1 cellular context compared by ENCODE assay signal in the genomic region with DNA sequence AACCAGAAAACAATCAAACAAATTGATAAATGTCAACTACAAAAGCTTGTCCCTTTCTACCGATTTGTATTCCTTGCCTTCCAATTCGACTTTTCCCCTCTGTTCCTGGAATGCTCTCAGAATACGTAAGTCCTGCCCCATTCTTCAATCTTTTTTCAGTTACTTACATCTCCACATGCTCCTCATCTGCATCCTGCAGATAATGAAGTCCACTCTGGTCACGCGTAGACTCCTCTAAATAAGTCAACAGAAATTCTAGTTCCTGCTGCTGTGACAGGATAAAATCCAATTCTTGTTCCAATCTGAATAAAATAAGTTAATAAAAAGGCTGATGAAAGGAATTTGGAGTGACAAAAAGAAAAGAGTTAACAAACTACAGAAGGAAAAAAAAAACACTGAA.
TF ChIP-seq lines count a peak whose summit lies in the region.

No MANE protein-coding gene starts in this region.

TF ChIP-seq in K562, 482 proteins besides CTCF, POLR2A, EP300 and RAD21 (continued from another document and continues in another):
- TF ChIP-seq, protein P1, sequence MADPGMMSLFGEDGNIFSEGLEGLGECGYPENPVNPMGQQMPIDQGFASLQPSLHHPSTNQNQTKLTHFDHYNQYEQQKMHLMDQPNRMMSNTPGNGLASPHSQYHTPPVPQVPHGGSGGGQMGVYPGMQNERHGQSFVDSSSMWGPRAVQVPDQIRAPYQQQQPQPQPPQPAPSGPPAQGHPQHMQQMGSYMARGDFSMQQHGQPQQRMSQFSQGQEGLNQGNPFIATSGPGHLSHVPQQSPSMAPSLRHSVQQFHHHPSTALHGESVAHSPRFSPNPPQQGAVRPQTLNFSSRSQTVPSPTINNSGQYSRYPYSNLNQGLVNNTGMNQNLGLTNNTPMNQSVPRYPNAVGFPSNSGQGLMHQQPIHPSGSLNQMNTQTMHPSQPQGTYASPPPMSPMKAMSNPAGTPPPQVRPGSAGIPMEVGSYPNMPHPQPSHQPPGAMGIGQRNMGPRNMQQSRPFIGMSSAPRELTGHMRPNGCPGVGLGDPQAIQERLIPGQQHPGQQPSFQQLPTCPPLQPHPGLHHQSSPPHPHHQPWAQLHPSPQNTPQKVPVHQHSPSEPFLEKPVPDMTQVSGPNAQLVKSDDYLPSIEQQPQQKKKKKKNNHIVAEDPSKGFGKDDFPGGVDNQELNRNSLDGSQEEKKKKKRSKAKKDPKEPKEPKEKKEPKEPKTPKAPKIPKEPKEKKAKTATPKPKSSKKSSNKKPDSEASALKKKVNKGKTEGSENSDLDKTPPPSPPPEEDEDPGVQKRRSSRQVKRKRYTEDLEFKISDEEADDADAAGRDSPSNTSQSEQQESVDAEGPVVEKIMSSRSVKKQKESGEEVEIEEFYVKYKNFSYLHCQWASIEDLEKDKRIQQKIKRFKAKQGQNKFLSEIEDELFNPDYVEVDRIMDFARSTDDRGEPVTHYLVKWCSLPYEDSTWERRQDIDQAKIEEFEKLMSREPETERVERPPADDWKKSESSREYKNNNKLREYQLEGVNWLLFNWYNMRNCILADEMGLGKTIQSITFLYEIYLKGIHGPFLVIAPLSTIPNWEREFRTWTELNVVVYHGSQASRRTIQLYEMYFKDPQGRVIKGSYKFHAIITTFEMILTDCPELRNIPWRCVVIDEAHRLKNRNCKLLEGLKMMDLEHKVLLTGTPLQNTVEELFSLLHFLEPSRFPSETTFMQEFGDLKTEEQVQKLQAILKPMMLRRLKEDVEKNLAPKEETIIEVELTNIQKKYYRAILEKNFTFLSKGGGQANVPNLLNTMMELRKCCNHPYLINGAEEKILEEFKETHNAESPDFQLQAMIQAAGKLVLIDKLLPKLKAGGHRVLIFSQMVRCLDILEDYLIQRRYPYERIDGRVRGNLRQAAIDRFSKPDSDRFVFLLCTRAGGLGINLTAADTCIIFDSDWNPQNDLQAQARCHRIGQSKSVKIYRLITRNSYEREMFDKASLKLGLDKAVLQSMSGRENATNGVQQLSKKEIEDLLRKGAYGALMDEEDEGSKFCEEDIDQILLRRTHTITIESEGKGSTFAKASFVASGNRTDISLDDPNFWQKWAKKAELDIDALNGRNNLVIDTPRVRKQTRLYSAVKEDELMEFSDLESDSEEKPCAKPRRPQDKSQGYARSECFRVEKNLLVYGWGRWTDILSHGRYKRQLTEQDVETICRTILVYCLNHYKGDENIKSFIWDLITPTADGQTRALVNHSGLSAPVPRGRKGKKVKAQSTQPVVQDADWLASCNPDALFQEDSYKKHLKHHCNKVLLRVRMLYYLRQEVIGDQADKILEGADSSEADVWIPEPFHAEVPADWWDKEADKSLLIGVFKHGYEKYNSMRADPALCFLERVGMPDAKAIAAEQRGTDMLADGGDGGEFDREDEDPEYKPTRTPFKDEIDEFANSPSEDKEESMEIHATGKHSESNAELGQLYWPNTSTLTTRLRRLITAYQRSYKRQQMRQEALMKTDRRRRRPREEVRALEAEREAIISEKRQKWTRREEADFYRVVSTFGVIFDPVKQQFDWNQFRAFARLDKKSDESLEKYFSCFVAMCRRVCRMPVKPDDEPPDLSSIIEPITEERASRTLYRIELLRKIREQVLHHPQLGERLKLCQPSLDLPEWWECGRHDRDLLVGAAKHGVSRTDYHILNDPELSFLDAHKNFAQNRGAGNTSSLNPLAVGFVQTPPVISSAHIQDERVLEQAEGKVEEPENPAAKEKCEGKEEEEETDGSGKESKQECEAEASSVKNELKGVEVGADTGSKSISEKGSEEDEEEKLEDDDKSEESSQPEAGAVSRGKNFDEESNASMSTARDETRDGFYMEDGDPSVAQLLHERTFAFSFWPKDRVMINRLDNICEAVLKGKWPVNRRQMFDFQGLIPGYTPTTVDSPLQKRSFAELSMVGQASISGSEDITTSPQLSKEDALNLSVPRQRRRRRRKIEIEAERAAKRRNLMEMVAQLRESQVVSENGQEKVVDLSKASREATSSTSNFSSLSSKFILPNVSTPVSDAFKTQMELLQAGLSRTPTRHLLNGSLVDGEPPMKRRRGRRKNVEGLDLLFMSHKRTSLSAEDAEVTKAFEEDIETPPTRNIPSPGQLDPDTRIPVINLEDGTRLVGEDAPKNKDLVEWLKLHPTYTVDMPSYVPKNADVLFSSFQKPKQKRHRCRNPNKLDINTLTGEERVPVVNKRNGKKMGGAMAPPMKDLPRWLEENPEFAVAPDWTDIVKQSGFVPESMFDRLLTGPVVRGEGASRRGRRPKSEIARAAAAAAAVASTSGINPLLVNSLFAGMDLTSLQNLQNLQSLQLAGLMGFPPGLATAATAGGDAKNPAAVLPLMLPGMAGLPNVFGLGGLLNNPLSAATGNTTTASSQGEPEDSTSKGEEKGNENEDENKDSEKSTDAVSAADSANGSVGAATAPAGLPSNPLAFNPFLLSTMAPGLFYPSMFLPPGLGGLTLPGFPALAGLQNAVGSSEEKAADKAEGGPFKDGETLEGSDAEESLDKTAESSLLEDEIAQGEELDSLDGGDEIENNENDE (IDR thresholded peaks at IDR 0.05; ENCODE audit: low read depth, low read length), result no peak
- TF ChIP-seq PML (IDR thresholded peaks at IDR 0.05; ENCODE audit: low read length) (no peak), ERF (CRISPR knock-in tag; IDR thresholded peaks at IDR 0.05) (no peak), NFE2 (IDR thresholded peaks at IDR 0.05; ENCODE audit: low read depth) (no peak), ETS2 (tag; IDR thresholded peaks at IDR 0.05; ENCODE audit: borderline replicate concordance, poor library complexity, severe bottlenecking) (no peak), ZNF507 (tag; conservative IDR thresholded peaks at IDR 0.05) (no peak), KDM5B (IDR thresholded peaks at IDR 0.05; ENCODE audit: insufficient replicate concordance, low read depth, low read length) (no peak), TAL1 (IDR thresholded peaks at IDR 0.05) (peak; percentile 72), NFXL1 (CRISPR knock-in tag; IDR thresholded peaks at IDR 0.05) (no peak), CBX8 (IDR thresholded peaks at IDR 0.05; ENCODE audit: borderline replicate concordance, extremely low read depth, low read depth, low read length, poor library complexity, severe bottlenecking) (no peak), KDM2B (CRISPR knock-in tag; IDR thresholded peaks at IDR 0.05) (no peak), ESRRB (CRISPR knock-in tag; IDR thresholded peaks at IDR 0.05; ENCODE audit: borderline replicate concordance) (no peak), SREBF2 (CRISPR knock-in tag; IDR thresholded peaks at IDR 0.05) (no peak), GTF2F1 (IDR thresholded peaks at IDR 0.05; ENCODE audit: low read depth, low read length) (no peak), EHMT2 (IDR thresholded peaks at IDR 0.05) (no peak), HMG20B (CRISPR knock-in tag; IDR thresholded peaks at IDR 0.05) (no peak), TAF15 (IDR thresholded peaks at IDR 0.05; ENCODE audit: low read depth, low read length) (no peak), TCF7 (IDR thresholded peaks at IDR 0.05; ENCODE audit: borderline replicate concordance) (no peak), ILK (tag; IDR thresholded peaks at IDR 0.05; ENCODE audit: borderline replicate concordance, low read depth) (no peak), HNRNPH1 (optimal IDR thresholded peaks at IDR 0.05; ENCODE audit: low read depth, low read length) (no peak), NCOA2 (IDR thresholded peaks at IDR 0.05; ENCODE audit: partially characterized antibody in 2 of 2) (peak in 1 of 2 experiments; percentile 30), ZNF41 (CRISPR knock-in tag; conservative IDR thresholded peaks at IDR 0.05) (no peak)
- TF ChIP-seq, protein P2, sequence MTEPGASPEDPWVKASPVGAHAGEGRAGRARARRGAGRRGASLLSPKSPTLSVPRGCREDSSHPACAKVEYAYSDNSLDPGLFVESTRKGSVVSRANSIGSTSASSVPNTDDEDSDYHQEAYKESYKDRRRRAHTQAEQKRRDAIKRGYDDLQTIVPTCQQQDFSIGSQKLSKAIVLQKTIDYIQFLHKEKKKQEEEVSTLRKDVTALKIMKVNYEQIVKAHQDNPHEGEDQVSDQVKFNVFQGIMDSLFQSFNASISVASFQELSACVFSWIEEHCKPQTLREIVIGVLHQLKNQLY (CRISPR knock-in tag; conservative IDR thresholded peaks at IDR 0.05), result no peak
- TF ChIP-seq, protein P3, sequence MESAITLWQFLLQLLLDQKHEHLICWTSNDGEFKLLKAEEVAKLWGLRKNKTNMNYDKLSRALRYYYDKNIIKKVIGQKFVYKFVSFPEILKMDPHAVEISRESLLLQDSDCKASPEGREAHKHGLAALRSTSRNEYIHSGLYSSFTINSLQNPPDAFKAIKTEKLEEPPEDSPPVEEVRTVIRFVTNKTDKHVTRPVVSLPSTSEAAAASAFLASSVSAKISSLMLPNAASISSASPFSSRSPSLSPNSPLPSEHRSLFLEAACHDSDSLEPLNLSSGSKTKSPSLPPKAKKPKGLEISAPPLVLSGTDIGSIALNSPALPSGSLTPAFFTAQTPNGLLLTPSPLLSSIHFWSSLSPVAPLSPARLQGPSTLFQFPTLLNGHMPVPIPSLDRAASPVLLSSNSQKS (CRISPR knock-in tag; IDR thresholded peaks at IDR 0.05), result no peak
- TF ChIP-seq, protein P4, sequence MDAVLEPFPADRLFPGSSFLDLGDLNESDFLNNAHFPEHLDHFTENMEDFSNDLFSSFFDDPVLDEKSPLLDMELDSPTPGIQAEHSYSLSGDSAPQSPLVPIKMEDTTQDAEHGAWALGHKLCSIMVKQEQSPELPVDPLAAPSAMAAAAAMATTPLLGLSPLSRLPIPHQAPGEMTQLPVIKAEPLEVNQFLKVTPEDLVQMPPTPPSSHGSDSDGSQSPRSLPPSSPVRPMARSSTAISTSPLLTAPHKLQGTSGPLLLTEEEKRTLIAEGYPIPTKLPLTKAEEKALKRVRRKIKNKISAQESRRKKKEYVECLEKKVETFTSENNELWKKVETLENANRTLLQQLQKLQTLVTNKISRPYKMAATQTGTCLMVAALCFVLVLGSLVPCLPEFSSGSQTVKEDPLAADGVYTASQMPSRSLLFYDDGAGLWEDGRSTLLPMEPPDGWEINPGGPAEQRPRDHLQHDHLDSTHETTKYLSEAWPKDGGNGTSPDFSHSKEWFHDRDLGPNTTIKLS (IDR thresholded peaks at IDR 0.05; ENCODE audit: borderline replicate concordance, low read depth), result no peak
- TF ChIP-seq, protein P5, sequence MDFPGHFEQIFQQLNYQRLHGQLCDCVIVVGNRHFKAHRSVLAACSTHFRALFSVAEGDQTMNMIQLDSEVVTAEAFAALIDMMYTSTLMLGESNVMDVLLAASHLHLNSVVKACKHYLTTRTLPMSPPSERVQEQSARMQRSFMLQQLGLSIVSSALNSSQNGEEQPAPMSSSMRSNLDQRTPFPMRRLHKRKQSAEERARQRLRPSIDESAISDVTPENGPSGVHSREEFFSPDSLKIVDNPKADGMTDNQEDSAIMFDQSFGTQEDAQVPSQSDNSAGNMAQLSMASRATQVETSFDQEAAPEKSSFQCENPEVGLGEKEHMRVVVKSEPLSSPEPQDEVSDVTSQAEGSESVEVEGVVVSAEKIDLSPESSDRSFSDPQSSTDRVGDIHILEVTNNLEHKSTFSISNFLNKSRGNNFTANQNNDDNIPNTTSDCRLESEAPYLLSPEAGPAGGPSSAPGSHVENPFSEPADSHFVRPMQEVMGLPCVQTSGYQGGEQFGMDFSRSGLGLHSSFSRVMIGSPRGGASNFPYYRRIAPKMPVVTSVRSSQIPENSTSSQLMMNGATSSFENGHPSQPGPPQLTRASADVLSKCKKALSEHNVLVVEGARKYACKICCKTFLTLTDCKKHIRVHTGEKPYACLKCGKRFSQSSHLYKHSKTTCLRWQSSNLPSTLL (IDR thresholded peaks at IDR 0.05), result no peak
- TF ChIP-seq, protein P6, sequence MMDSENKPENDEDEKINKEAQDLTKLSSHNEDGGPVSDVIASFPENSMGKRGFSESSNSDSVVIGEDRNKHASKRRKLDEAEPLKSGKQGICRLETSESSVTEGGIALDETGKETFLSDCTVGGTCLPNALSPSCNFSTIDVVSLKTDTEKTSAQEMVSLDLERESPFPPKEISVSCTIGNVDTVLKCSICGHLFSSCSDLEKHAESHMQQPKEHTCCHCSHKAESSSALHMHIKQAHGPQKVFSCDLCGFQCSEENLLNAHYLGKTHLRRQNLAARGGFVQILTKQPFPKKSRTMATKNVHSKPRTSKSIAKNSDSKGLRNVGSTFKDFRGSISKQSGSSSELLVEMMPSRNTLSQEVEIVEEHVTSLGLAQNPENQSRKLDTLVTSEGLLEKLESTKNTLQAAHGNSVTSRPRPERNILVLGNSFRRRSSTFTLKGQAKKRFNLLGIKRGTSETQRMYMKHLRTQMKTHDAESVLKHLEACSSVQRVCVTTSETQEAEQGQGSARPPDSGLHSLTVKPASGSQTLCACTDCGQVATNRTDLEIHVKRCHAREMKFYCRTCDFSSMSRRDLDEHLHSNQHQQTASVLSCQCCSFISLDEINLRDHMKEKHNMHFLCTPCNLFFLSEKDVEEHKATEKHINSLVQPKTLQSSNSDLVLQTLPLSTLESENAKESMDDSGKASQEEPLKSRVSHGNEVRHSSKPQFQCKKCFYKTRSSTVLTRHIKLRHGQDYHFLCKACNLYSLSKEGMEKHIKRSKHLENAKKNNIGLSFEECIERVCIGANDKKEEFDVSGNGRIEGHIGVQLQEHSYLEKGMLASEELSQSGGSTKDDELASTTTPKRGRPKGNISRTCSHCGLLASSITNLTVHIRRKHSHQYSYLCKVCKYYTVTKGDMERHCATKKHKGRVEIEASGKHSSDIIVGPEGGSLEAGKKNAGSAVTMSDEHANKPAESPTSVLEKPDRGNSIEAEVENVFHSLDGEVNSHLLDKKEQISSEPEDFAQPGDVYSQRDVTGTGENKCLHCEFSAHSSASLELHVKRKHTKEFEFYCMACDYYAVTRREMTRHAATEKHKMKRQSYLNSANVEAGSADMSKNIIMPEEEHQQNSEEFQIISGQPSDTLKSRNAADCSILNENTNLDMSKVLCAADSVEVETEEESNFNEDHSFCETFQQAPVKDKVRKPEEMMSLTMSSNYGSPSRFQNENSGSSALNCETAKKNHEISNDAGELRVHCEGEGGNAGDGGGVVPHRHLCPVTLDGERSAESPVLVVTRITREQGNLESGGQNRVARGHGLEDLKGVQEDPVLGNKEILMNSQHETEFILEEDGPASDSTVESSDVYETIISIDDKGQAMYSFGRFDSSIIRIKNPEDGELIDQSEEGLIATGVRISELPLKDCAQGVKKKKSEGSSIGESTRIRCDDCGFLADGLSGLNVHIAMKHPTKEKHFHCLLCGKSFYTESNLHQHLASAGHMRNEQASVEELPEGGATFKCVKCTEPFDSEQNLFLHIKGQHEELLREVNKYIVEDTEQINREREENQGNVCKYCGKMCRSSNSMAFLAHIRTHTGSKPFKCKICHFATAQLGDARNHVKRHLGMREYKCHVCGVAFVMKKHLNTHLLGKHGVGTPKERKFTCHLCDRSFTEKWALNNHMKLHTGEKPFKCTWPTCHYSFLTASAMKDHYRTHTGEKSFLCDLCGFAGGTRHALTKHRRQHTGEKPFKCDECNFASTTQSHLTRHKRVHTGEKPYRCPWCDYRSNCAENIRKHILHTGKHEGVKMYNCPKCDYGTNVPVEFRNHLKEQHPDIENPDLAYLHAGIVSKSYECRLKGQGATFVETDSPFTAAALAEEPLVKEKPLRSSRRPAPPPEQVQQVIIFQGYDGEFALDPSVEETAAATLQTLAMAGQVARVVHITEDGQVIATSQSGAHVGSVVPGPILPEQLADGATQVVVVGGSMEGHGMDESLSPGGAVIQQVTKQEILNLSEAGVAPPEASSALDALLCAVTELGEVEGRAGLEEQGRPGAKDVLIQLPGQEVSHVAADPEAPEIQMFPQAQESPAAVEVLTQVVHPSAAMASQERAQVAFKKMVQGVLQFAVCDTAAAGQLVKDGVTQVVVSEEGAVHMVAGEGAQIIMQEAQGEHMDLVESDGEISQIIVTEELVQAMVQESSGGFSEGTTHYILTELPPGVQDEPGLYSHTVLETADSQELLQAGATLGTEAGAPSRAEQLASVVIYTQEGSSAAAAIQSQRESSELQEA (IDR thresholded peaks at IDR 0.05; ENCODE audit: low read depth), result no peak
- TF ChIP-seq, protein P7, sequence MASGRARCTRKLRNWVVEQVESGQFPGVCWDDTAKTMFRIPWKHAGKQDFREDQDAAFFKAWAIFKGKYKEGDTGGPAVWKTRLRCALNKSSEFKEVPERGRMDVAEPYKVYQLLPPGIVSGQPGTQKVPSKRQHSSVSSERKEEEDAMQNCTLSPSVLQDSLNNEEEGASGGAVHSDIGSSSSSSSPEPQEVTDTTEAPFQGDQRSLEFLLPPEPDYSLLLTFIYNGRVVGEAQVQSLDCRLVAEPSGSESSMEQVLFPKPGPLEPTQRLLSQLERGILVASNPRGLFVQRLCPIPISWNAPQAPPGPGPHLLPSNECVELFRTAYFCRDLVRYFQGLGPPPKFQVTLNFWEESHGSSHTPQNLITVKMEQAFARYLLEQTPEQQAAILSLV (tag; IDR thresholded peaks at IDR 0.05), result no peak
